In the genomic region with DNA sequence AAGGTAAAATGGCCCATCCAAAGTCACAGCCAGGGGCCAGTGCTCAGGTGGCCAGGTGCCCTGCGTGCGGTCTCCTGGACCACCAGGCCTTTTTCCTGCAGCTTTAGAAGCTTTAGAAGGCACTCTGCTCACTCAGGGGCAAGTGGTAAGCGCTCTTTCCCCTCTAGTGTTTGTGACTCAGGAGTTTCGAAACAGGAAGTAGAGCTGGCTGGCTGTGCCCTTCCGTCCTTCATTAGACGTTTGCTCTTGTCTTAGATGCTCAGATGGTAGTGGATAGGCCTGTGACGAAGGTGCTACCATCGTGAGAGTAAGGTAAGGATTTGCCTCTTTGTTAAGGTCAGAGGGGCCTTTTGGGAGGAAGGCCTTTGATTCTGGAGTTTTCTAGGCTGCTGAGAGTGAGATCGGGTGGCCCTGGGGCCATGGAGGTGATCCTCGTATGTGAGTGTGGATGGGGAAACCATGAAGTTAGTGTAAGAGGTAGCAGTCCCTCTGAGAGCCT, we compare ENCODE assay signal across 8 cellular contexts. TPM values are rescaled to one million over a fixed set of nuclear protein-coding genes. Genes with fewer than 3 reads are reported as not detected.
DNase-seq lines count a peak whose midpoint lies in the region; ATAC-seq, FAIRE-seq and TF ChIP-seq lines count a peak whose summit lies in the region.

CASP8 (plus strand) TSS at position 235 of the 499 bp plus-strand sequence. CDS start 5,951 bp downstream, outside the sequence.

- TF ChIP-seq POLR2A in GM12878 (IDR thresholded peaks at IDR 0.05; ENCODE audit: low read depth, low read length) (peak; percentile 65; the same call in 1 of the 2 replicates), lower leg skin (IDR thresholded peaks at IDR 0.05) (no peak)

- no peaks in the 10 kb centered on the region for H3K27me3 Mint-ChIP-seq in T-helper 2 cell treated with Interferon-gamma antibody and Interleukin-4, amounts not matched to agents 5 μg/mL and 100 μg/mL, for 36 hours (ENCODE audit: low read depth)

- H3K9me3 ChIP-seq in GM12878 (replicated peaks; ENCODE audit: control insufficient read depth, insufficient read depth, low read length): no peaks in the 10 kb centered on the region

- DNase-seq in ELR (ENCODE audit: low read depth): peak; percentile 82
- DNase-seq in T-helper 2 cell treated with Interferon-gamma antibody and Interleukin-4, amounts not matched to agents 5 μg/mL and 100 μg/mL, for 36 hours (ENCODE audit: low spot score): peak; percentile 67
- DNase-seq in GM12878 (ENCODE audit: low read depth, low spot score): no peak
- DNase-seq in lower leg skin (ENCODE audit: low spot score in 2 of 2): peak in 1 of 2 donors; percentile 45
- peak; percentile 27 to 39 for DNase-seq in stimulated activated CD8-positive, alpha-beta memory T cell treated with anti-CD3 and anti-CD28 coated beads, Interleukin-7, amount 100 ng/mL, for 48 hours (ENCODE audit: extremely low read depth in 1 of 2, low read depth in 1 of 2)
- DNase-seq in NCI-H524 treated with DMSO at 0.1 percent for 48 hours (lab: John Stamatoyannopoulos, UW): no peak
- DNase-seq in SHP77 treated with DMSO at 0.1 percent for 48 hours (lab: John Stamatoyannopoulos, UW): no peak

- no peak for TF ChIP-seq EP300 in GM12878 (IDR thresholded peaks at IDR 0.05; ENCODE audit: borderline replicate concordance in 1 of 2, control insufficient read depth in 1 of 2, low read depth in 2 of 2, low read length in 2 of 2)

- CTCF ChIA-PET in GM12878 (lab: Yijun Ruan, JAX): interaction anchor here (0.7 to 7.1 kb wide), 4 partner anchors 23 to 104 kb away, joined by 6 to 85 read pairs (median 20); partner anchors contain the start of gene CASP10

- SMC1A ChIA-PET in GM12878 (lab: Charles Lee; ENCODE audit: uncharacterized antibody, unreplicated experiment): interaction anchor here (0.7 to 10.5 kb wide), 10 partner anchors 9 to 125 kb away, joined by 3 to 87 read pairs (median 9); partner anchors contain the start of gene CASP10

- H3K36me3 Mint-ChIP-seq in T-helper 2 cell treated with Interferon-gamma antibody and Interleukin-4, amounts not matched to agents 5 μg/mL and 100 μg/mL, for 36 hours (ENCODE audit: low read depth): peaks cover 28% of the 10 kb centered on the region

- H3K4me1 Mint-ChIP-seq in T-helper 2 cell treated with Interferon-gamma antibody and Interleukin-4, amounts not matched to agents 5 μg/mL and 100 μg/mL, for 36 hours (ENCODE audit: low read depth): peaks cover 56% of the 10 kb centered on the region

- peak within 1 kb of the TSS; percentile 62 for H2AFZ ChIP-seq in GM12878 (ENCODE audit: control insufficient read depth, low read depth, low read length)

- H3K4me3 ChIP-seq in GM12878 (peak within 1 kb of the TSS; percentile 62), lower leg skin (ENCODE audit: low read depth, poor library complexity, severe bottlenecking) (no peak within 1 kb of the TSS)

- in situ Hi-C loops in GM12878 (cut with MboI): no loop called here

- H3K9me3 Mint-ChIP-seq in T-helper 2 cell treated with Interferon-gamma antibody and Interleukin-4, amounts not matched to agents 5 μg/mL and 100 μg/mL, for 36 hours: no peaks in the 10 kb centered on the region

- no peaks in the 10 kb centered on the region for H3K27me3 ChIP-seq in GM12878 (replicated peaks in 1 of 2; ENCODE audit: control insufficient read depth in 2 of 2, insufficient read depth in 2 of 2, low read length in 1 of 2)

- POLR2A ChIA-PET in GM12878 (lab: Charles Lee): interaction anchor here (1.0 to 5.1 kb wide), 4 partner anchors 22 to 396 kb away, joined by 3 to 33 read pairs (median 3); partner anchors contain the start of gene CLK1

- H3K4me3 Mint-ChIP-seq in T-helper 2 cell treated with Interferon-gamma antibody and Interleukin-4, amounts not matched to agents 5 μg/mL and 100 μg/mL, for 36 hours: peak within 1 kb of the TSS; percentile 100

- ATAC-seq in HG03439 (IDR thresholded peaks at IDR 0.05; ENCODE audit: unreplicated experiment) (peak; percentile 38), GM12878 (peak; percentile 58)

- H3K9ac ChIP-seq in GM12878 (ENCODE audit: control insufficient read depth, insufficient read depth, low read length): peak within 1 kb of the TSS; percentile 33; the same call in 1 of the 2 replicates

- no peaks in the 10 kb centered on the region for H4K20me1 ChIP-seq in GM12878 (ENCODE audit: control insufficient read depth, insufficient read depth)

- peaks cover 9% of the 10 kb centered on the region for H3K79me2 ChIP-seq in GM12878 (ENCODE audit: control insufficient read depth, insufficient read depth, low read length)

- peak within 1 kb of the TSS; percentile 99 for H3K27ac Mint-ChIP-seq in T-helper 2 cell treated with Interferon-gamma antibody and Interleukin-4, amounts not matched to agents 5 μg/mL and 100 μg/mL, for 36 hours

- H3K4me1 ChIP-seq in GM12878 (ENCODE audit: control insufficient read depth, insufficient read depth, low read length): peaks cover 25% of the 10 kb centered on the region

- H3K4me2 ChIP-seq in GM12878 (ENCODE audit: control insufficient read depth, insufficient read depth): peak within 1 kb of the TSS; percentile 97

- no peaks in the 10 kb centered on the region; a peak in 3 of 4 replicates for H3K36me3 ChIP-seq in GM12878 (ENCODE audit: control insufficient read depth in 2 of 2, insufficient read depth in 2 of 2, low read length in 1 of 2)

- intact Hi-C loops in GM12878 (cut with micrococcal nuclease; ENCODE audit: unreplicated experiment) (loop anchor here (10.0 kb wide), 1 partner anchor 384 kb away; the partner anchor contains the start of gene TMEM237), lower leg skin (cut with DNase I; ENCODE audit: low total_unique reads) (no loop called here)

- TSS peak; percentile 63 for BruUV-seq in GM12878 (replicated peaks; lab: Mats Ljungman, UMichigan)

- 17% methylated on average over 10 of the region's 10 CpGs for WGBS in GM12878 (ENCODE audit: insufficient coverage, insufficient replicate concordance, low lambda C conversion rate, missing lambda C conversion rate)
- 59 to 71% methylated on average over 10 of the region's 10 CpGs for WGBS in lower leg skin, 2 donors

- TF ChIP-seq CTCF in GM12878 (IDR thresholded peaks at IDR 0.05 in 2 of 3, conservative IDR thresholded peaks at IDR 0.05 in 1 of 3; ENCODE audit: control insufficient read depth in 2 of 3, extremely low read depth in 1 of 3, insufficient read depth in 1 of 3, low read depth in 3 of 3, low read length in 3 of 3) (no peak), lower leg skin (IDR thresholded peaks at IDR 0.05) (no peak)

- RAD21 ChIA-PET in GM12878 (lab: Charles Lee; ENCODE audit: unreplicated experiment): interaction anchor here (1.3 to 6.4 kb wide), 7 partner anchors 11 to 547 kb away, joined by 3 to 79 read pairs (median 5); partner anchors contain the start of gene CASP10

- peak within 1 kb of the TSS; percentile 99 for H3K27ac ChIP-seq in GM12878 (ENCODE audit: control insufficient read depth, insufficient read depth)

- no peak for TF ChIP-seq RAD21 in GM12878 (IDR thresholded peaks at IDR 0.05; ENCODE audit: insufficient read depth, low read depth, low read length)

- peak; percentile 74 for FAIRE-seq in GM12878 (lab: Jason Lieb, UNC)

TF ChIP-seq in GM12878, 131 proteins besides CTCF, POLR2A, EP300 and RAD21 (continues in another document):
- TF ChIP-seq SUPT20H (IDR thresholded peaks at IDR 0.05; ENCODE audit: borderline replicate concordance, control insufficient read depth, low read depth, low read length): no peak
- no peak for TF ChIP-seq PML (IDR thresholded peaks at IDR 0.05; ENCODE audit: low read length)
- TF ChIP-seq, protein P1, sequence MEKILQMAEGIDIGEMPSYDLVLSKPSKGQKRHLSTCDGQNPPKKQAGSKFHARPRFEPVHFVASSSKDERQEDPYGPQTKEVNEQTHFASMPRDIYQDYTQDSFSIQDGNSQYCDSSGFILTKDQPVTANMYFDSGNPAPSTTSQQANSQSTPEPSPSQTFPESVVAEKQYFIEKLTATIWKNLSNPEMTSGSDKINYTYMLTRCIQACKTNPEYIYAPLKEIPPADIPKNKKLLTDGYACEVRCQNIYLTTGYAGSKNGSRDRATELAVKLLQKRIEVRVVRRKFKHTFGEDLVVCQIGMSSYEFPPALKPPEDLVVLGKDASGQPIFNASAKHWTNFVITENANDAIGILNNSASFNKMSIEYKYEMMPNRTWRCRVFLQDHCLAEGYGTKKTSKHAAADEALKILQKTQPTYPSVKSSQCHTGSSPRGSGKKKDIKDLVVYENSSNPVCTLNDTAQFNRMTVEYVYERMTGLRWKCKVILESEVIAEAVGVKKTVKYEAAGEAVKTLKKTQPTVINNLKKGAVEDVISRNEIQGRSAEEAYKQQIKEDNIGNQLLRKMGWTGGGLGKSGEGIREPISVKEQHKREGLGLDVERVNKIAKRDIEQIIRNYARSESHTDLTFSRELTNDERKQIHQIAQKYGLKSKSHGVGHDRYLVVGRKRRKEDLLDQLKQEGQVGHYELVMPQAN (conservative IDR thresholded peaks at IDR 0.05): no peak
- no peak for TF ChIP-seq CBX3 (IDR thresholded peaks at IDR 0.05; ENCODE audit: borderline replicate concordance, low read depth)
- no peak for TF ChIP-seq FOS (IDR thresholded peaks at IDR 0.05; ENCODE audit: borderline replicate concordance, extremely low read depth, insufficient read length)

RNA-seq across cellular contexts. Expression of gene CASP8, which starts in this region (rescaled TPM):
- 92.2 and 99.0 TPM in 2 replicates for total RNA-seq in GM12878 (2013; cell fraction: nucleolus; rRNA removed)
- 43.0 and 48.4 TPM in 2 replicates for total RNA-seq in GM12878 (2014; rRNA removed)
- 53.1 and 57.7 TPM in 2 replicates for total RNA-seq in GM12878 (2014; rRNA removed; fragmentation: Illumina TruSeq; extraction: Trizol)
- total RNA-seq in GM12878 (2021): 34.6 and 36.8 TPM in 2 replicates
- polyA plus RNA-seq in GM12878 (2011; ENCODE audit: low read depth): 17.8 TPM
- polyA plus RNA-seq in GM12878 (2011; rRNA removed): 31.1 and 42.1 TPM in 2 replicates
- polyA plus RNA-seq in GM12878 (2011; cell fraction: cytosol; rRNA removed): 16.9 and 20.5 TPM in 2 replicates
- polyA plus RNA-seq in GM12878 (2011; cell fraction: nucleus; rRNA removed): 26.6 and 31.5 TPM in 2 replicates
- polyA plus RNA-seq in GM12878 (2012): 11.3 and 12.5 TPM in 2 replicates
- 54.1 and 66.4 TPM in 2 replicates for polyA plus RNA-seq in GM12878 (2014; fragmentation: Illumina TruSeq; extraction: Trizol)
- polyA plus RNA-seq in GM12878 (2014; fragmentation: Nextera tagmentation; extraction: Ambion mirVana): 10 to 100 TPM; 18.6 to 22.3 TPM
- 36.4 and 46.4 TPM in 2 replicates for polyA plus RNA-seq in GM12878 (2014; rRNA removed)
- 10 to 100 TPM; 37.5 to 42.4 TPM for polyA plus RNA-seq in GM12878 (2016; fragmentation: Nextera tagmentation; extraction: Ambion mirVana)
- polyA minus RNA-seq in GM12878 (2011; rRNA and poly(A)+ RNA removed): 21.1 and 24.3 TPM in 2 replicates
- 11.7 and 12.3 TPM in 2 replicates for polyA minus RNA-seq in GM12878 (2011; cell fraction: cytosol; rRNA and poly(A)+ RNA removed)
- polyA minus RNA-seq in GM12878 (2011; cell fraction: nucleus; rRNA and poly(A)+ RNA removed): 17.3 and 21.4 TPM in 2 replicates
- 10 to 100 TPM; 10.9 to 26.4 (median 18.5) TPM for total RNA-seq in lower leg skin

Comparison
In these comparisons a context has a peak if more than half of its experiments do, and no peak if none do; other contexts are left out.
1. DNase-seq: peak in ELR (single experiment), T-helper 2 cell treated with Interferon-gamma antibody and Interleukin-4, amounts not matched to agents 5 μg/mL and 100 μg/mL, for 36 hours (single experiment) and stimulated activated CD8-positive, alpha-beta memory T cell treated with anti-CD3 and anti-CD28 coated beads, Interleukin-7, amount 100 ng/mL, for 48 hours (2 of 2); none in GM12878 (single experiment), NCI-H524 treated with DMSO at 0.1 percent for 48 hours (single experiment) and SHP77 treated with DMSO at 0.1 percent for 48 hours (single experiment).